ENCODE assay signal across 8 cellular contexts in genomic region chr10:89838002-89838615, GRCh38.
DNase-seq lines count a peak whose midpoint lies in the region; ATAC-seq, FAIRE-seq and TF ChIP-seq lines count a peak whose summit lies in the region.

No MANE protein-coding gene starts in this region.

- ATAC-seq in HG02759 (IDR thresholded peaks at IDR 0.05; ENCODE audit: unreplicated experiment), result peak; percentile 12

- intact Hi-C loops in PC-9 (cut with micrococcal nuclease; ENCODE audit: unreplicated experiment), result no loop called here

- no peaks in the 10 kb centered on the region for H4K20me1 ChIP-seq in PC-9 (ENCODE audit: insufficient read depth)

- H3K27ac ChIP-seq in AG04450 (ENCODE audit: low read depth, low read length) (no peak overlapping the region), coronary artery (no peak overlapping the region), muscle layer of duodenum (ENCODE audit: low read length) (peak overlapping the region; percentile 36), PC-9 (no peak overlapping the region)

- CTCF ChIA-PET in AG04450 (lab: Charles Lee), result interaction anchor here (0.9 kb wide), 1 partner anchor 24 kb away, joined by 3 read pairs; no protein-coding TSS in a partner anchor
- CTCF ChIA-PET in PC-9 (lab: Charles Lee), result no interaction called here

- no peaks in the 10 kb centered on the region for H3K9me2 ChIP-seq in PC-9 (ENCODE audit: insufficient read depth)

- H3K4me1 ChIP-seq in muscle layer of duodenum (ENCODE audit: control insufficient read depth in 1 of 2, insufficient read depth in 2 of 2, low read length in 2 of 2) (peaks cover 0 to 4% of the 10 kb centered on the region in 2 donors), PC-9 (replicated peaks; ENCODE audit: insufficient read depth) (no peaks in the 10 kb centered on the region)

- DNase-seq in AG04450 (ENCODE audit: low read depth, low spot score) (no peak), coronary artery (ENCODE audit: low spot score) (no peak), mesenteric fat pad (ENCODE audit: low spot score) (no peak), urothelium cell line (ENCODE audit: low spot score) (no peak), SIG-M5 treated with dmso at 0.1 percent for 504 hours (lab: John Stamatoyannopoulos, UW; ENCODE audit: unreplicated experiment) (no peak), PC-9 (no peak)

- BruUV-seq in PC-9 (replicated peaks; lab: Mats Ljungman, UMichigan), result no TSS peak

- H3K4me3 ChIP-seq in AG04450 (ENCODE audit: low read depth, low read length) (peak overlapping the region; percentile 63), coronary artery (peak overlapping the region; percentile 75), muscle layer of duodenum (ENCODE audit: low read depth in 1 of 2, low read length in 2 of 2) (peak overlapping the region; percentile 70 to 83), PC-9 (no peak overlapping the region)

- no peaks in the 10 kb centered on the region for H3K79me2 ChIP-seq in PC-9 (ENCODE audit: low read depth)

- H3K36me3 ChIP-seq in muscle layer of duodenum (ENCODE audit: control insufficient read depth in 1 of 2, insufficient read depth in 2 of 2, low read length in 2 of 2), result no peaks in the 10 kb centered on the region
- H3K36me3 ChIP-seq in PC-9 (ENCODE audit: low read depth), result no peaks in the 10 kb centered on the region

- no peak overlapping the region for H2AFZ ChIP-seq in PC-9

- POLR2A ChIA-PET in AG04450 (lab: Yijun Ruan, JAX), result no interaction called here
- POLR2A ChIA-PET in PC-9 (lab: Charles Lee; ENCODE audit: unreplicated experiment), result interaction anchor here (0.6 kb wide), 1 partner anchor 875 kb away, joined by 4 read pairs; no protein-coding TSS in a partner anchor

- TF ChIP-seq CTCF in AG04450 (IDR thresholded peaks at IDR 0.05; ENCODE audit: low read depth, low read length) (no peak), coronary artery (IDR thresholded peaks at IDR 0.05) (no peak), PC-9 (conservative IDR thresholded peaks at IDR 0.05) (no peak)

- no peaks in the 10 kb centered on the region for H3F3A ChIP-seq in PC-9 (ENCODE audit: insufficient read depth, low read depth)

- H3K9me3 ChIP-seq in AG04450 (ENCODE audit: control insufficient read depth, insufficient read depth, low read length) (no peaks in the 10 kb centered on the region; the same call in 1 of the 2 replicates), muscle layer of duodenum (ENCODE audit: control insufficient read depth in 1 of 2, low read length in 2 of 2) (no peaks in the 10 kb centered on the region), PC-9 (ENCODE audit: insufficient read depth, low read depth) (no peaks in the 10 kb centered on the region)

- H3K27me3 ChIP-seq in AG04450 (ENCODE audit: control insufficient read depth, insufficient read depth, low read length), result peaks cover 9% of the 10 kb centered on the region
- H3K27me3 ChIP-seq in muscle layer of duodenum (ENCODE audit: low read depth, low read length), result no peaks in the 10 kb centered on the region
- no peaks in the 10 kb centered on the region for H3K27me3 ChIP-seq in PC-9 (ENCODE audit: insufficient read depth, low read depth)

- H3K4me2 ChIP-seq in PC-9, result no peak overlapping the region

- no peak for FAIRE-seq in urothelium cell line (lab: Jason Lieb, UNC)
